1 cellular context compared by ENCODE assay signal in the genomic region with DNA sequence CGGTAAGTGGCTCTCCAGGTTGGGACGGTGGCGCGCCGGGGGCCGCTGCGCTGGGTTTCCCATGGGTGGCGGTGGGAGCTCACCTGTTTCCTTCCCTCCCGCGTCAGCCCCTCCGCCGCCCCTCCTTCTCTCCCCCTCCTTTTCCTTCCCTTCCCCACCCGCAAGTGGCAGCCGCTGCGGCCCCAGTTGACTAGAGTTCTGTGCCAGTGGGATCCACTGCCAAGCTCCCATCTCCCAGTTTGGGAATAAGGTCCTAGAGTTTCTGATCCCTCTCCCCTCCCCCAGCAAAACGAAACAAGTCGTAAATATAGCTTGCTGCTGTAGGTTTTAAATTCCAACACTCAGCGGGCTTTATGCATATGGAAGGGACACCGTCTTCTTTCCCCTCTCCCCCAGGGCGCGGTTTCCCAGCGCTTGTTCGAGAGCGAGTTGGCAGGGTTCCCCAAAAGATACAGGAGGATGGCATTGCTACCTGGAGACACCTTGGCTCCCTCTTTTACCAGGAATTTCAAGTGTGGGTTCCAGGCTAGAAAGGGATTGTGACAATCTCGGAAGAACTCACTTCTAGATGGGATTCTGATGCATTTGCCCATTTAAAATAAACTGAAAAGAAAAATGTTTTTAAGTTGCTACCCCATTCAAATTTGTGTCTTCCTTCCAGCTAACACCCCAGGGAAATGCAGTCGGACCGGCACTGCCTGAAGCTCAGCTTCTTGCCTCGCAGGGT.
TF ChIP-seq lines count a peak whose summit lies in the region.

No MANE protein-coding gene starts in this region.

TF ChIP-seq in SK-N-SH treated with all-trans-retinoic acid at 6 μM for 48 hours, 23 proteins besides CTCF, POLR2A, EP300 and RAD21 (continued from another document):
- TF ChIP-seq, protein P1, sequence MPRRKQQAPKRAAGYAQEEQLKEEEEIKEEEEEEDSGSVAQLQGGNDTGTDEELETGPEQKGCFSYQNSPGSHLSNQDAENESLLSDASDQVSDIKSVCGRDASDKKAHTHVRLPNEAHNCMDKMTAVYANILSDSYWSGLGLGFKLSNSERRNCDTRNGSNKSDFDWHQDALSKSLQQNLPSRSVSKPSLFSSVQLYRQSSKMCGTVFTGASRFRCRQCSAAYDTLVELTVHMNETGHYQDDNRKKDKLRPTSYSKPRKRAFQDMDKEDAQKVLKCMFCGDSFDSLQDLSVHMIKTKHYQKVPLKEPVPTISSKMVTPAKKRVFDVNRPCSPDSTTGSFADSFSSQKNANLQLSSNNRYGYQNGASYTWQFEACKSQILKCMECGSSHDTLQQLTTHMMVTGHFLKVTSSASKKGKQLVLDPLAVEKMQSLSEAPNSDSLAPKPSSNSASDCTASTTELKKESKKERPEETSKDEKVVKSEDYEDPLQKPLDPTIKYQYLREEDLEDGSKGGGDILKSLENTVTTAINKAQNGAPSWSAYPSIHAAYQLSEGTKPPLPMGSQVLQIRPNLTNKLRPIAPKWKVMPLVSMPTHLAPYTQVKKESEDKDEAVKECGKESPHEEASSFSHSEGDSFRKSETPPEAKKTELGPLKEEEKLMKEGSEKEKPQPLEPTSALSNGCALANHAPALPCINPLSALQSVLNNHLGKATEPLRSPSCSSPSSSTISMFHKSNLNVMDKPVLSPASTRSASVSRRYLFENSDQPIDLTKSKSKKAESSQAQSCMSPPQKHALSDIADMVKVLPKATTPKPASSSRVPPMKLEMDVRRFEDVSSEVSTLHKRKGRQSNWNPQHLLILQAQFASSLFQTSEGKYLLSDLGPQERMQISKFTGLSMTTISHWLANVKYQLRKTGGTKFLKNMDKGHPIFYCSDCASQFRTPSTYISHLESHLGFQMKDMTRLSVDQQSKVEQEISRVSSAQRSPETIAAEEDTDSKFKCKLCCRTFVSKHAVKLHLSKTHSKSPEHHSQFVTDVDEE (CRISPR knock-in tag; IDR thresholded peaks at IDR 0.05), result no peak
- no peak for TF ChIP-seq CSDC2 (CRISPR knock-in tag; IDR thresholded peaks at IDR 0.05)
